ENCODE assay signal across 8 cellular contexts in the genomic region with DNA sequence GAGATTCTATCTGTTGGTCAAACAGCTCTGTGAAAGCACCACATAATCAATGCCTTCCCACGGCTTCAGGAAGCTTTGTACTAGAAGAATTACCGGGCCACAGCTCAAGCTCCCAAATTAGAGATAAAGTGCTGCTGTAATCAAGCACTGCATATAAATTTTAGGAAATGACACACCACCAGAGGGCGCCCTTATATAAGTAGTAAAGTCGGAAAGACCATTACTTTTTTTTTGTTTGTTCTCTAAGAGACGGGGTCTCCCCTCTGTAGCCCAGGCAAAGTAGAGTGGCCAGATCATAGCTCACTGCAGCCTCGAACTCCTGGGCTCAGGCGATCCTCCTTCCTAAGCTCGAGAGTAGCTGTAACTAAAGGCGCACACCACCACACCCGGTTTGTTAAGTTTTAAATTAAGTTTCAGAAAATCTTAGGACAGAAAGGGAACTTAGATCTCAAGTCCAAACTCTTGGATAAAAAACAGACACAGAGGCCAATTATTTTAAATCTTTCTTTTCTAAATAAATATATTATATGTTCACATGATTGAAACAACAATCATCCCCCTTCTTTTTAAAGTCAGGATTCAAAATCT. TPM values are rescaled to one million over a fixed set of nuclear protein-coding genes. Genes with fewer than 3 reads are reported as not detected.
DNase-seq lines count a peak whose midpoint lies in the region; ATAC-seq and TF ChIP-seq lines count a peak whose summit lies in the region.

No MANE protein-coding gene starts in this region.

- no peaks in the 10 kb centered on the region for H3K79me2 ChIP-seq in OCI-LY1 (ENCODE audit: insufficient read depth, low read length)

- TF ChIP-seq CTCF in GM12865 (IDR thresholded peaks at IDR 0.05; ENCODE audit: insufficient read depth, low read depth, low read length, missing control alignments), result peak; percentile 56
- peak; percentile 76 for TF ChIP-seq CTCF in OCI-LY1 (IDR thresholded peaks at IDR 0.05; ENCODE audit: low read length)
- peak; percentile 72 for TF ChIP-seq CTCF in epithelial cell of proximal tubule (conservative IDR thresholded peaks at IDR 0.05; ENCODE audit: low read depth, low read length)

- peaks cover 3% of the 10 kb centered on the region for H3K4me1 ChIP-seq in OCI-LY1 (ENCODE audit: insufficient read depth, low read length, severe bottlenecking)

- no peaks in the 10 kb centered on the region for H3K9me3 ChIP-seq in OCI-LY1 (ENCODE audit: low read length)

- no peak for ATAC-seq in GM18873 (IDR thresholded peaks at IDR 0.05; ENCODE audit: low FRiP score, unreplicated experiment)

- no peaks in the 10 kb centered on the region for H3F3A ChIP-seq in OCI-LY1 (ENCODE audit: insufficient read depth, low read length)

- H3K36me3 ChIP-seq in OCI-LY1 (ENCODE audit: insufficient read depth, low read length), result no peaks in the 10 kb centered on the region

- H3K9me2 ChIP-seq in OCI-LY1 (ENCODE audit: low read depth, low read length), result no peaks in the 10 kb centered on the region

- H3K4me3 ChIP-seq in GM12865 (ENCODE audit: low read depth, low read length) (no peak overlapping the region), OCI-LY1 (ENCODE audit: low read depth, low read length, poor library complexity, severe bottlenecking) (no peak overlapping the region), epithelial cell of proximal tubule (ENCODE audit: low read depth, low read length) (peak overlapping the region; percentile 44)

- H2AFZ ChIP-seq in OCI-LY1 (ENCODE audit: low read length), result no peak overlapping the region

- peak overlapping the region; percentile 31; the same call in 1 of the 2 replicates for H3K4me2 ChIP-seq in OCI-LY1 (ENCODE audit: low read length)

- no peaks in the 10 kb centered on the region for H3K27me3 ChIP-seq in OCI-LY1 (ENCODE audit: insufficient read depth, low read length)

- DNase-seq in GM12865 (ENCODE audit: low read depth) (peak; percentile 86), KG1 (lab: John Stamatoyannopoulos, UW) (peak; percentile 80), activated T-cell treated with anti-CD3 and anti-CD28 coated beads for 1 hour (ENCODE audit: low read depth) (peak; percentile 80), epithelial cell of proximal tubule (ENCODE audit: low read depth) (peak; percentile 32), myocyte (ENCODE audit: low read depth) (peak; percentile 78)
- peak; percentile 19 to 60 for DNase-seq in stimulated activated CD8-positive, alpha-beta memory T cell treated with anti-CD3 and anti-CD28 coated beads, Interleukin-7, amount 100 ng/mL, for 4 hours (ENCODE audit: low read depth in 2 of 2)

- no peak overlapping the region for H3K27ac ChIP-seq in OCI-LY1 (ENCODE audit: low read depth, low read length, poor library complexity, severe bottlenecking)

- no peaks in the 10 kb centered on the region for H4K20me1 ChIP-seq in OCI-LY1 (ENCODE audit: insufficient read depth, low read length)

- H3K9ac ChIP-seq in OCI-LY1 (ENCODE audit: low read length), result no peak overlapping the region

RNA-seq across cellular contexts. Expression of gene PRCP, which starts 32.6 kb away (rescaled TPM):
- total RNA-seq in epithelial cell of proximal tubule (22.2 and 30.9 TPM in 2 replicates), myocyte (29.6 and 30.3 TPM in 2 replicates)
- polyA plus RNA-seq in myocyte (2012), result 37.2 TPM

RNA-seq across cellular contexts. Expression of gene DDIAS, which starts 33.9 kb away (rescaled TPM):
- 7.1 and 14.6 TPM in 2 replicates for total RNA-seq in epithelial cell of proximal tubule
- 0.94 and 1.2 TPM in 2 replicates for total RNA-seq in myocyte
- 0.32 TPM for polyA plus RNA-seq in myocyte (2012)

Comparison
In these comparisons a context has a peak if more than half of its experiments do, and no peak if none do; other contexts are left out.
1. DNase-seq: peak in every context shown above with its lines; median percentile 86 in GM12865; 80 in KG1; 80 in activated T-cell treated with anti-CD3 and anti-CD28 coated beads for 1 hour; 78 in myocyte; 40 in stimulated activated CD8-positive, alpha-beta memory T cell treated with anti-CD3 and anti-CD28 coated beads, Interleukin-7, amount 100 ng/mL, for 4 hours; 32 in epithelial cell of proximal tubule.